Comparison of ENCODE assay signal across 8 cellular contexts in genomic region chrX:115562492-115562872, GRCh38. TPM values are rescaled to one million over a fixed set of nuclear protein-coding genes. Genes with fewer than 3 reads are reported as not detected.
DNase-seq lines count a peak whose midpoint lies in the region; ATAC-seq, FAIRE-seq and TF ChIP-seq lines count a peak whose summit lies in the region.

No MANE protein-coding gene starts in this region.

- no peak for FAIRE-seq in frontal cortex (lab: Jason Lieb, UNC)
- no peak for FAIRE-seq in GM12891 (lab: Jason Lieb, UNC)

- H3K36me3 Mint-ChIP-seq in MCF 10A (ENCODE audit: insufficient read depth, unreplicated experiment): peaks cover 15% of the 10 kb centered on the region
- H3K36me3 Mint-ChIP-seq in naive thymus-derived CD8-positive, alpha-beta T cell: no peaks in the 10 kb centered on the region
- H3K36me3 Mint-ChIP-seq in T-helper 2 cell treated with Interferon-gamma antibody and Interleukin-4, amounts not matched to agents 5 μg/mL and 100 μg/mL, for 36 hours (ENCODE audit: low read depth): no peaks in the 10 kb centered on the region

- TF ChIP-seq POLR2A in suprapubic skin (IDR thresholded peaks at IDR 0.05): no peak
- TF ChIP-seq POLR2A in GM12891 (IDR thresholded peaks at IDR 0.05; ENCODE audit: low read depth, low read length): no peak

- CTCF ChIA-PET in MCF 10A (lab: Yijun Ruan, JAX): interaction anchor here (0.7 to 1.4 kb wide), 6 partner anchors 12 to 218 kb away, joined by 3 to 7 read pairs (median 3); no protein-coding TSS in a partner anchor

- H3K27ac ChIP-seq in HUES6 (ENCODE audit: low read depth, low read length) (peak overlapping the region; percentile 94; the same call in 1 of the 2 replicates), suprapubic skin (peak overlapping the region; percentile 92)

- H3K4me3 ChIP-seq in HUES6 (ENCODE audit: low read depth, low read length) (peak overlapping the region; percentile 94), suprapubic skin (peak overlapping the region; percentile 62)

- WGBS in suprapubic skin: 11% methylated on average over 8 of the region's 8 CpGs

- peaks cover 21% of the 10 kb centered on the region for H3K4me1 ChIP-seq in HUES6 (ENCODE audit: control insufficient read depth, insufficient read depth, low read length)
- H3K4me1 ChIP-seq in suprapubic skin: peaks cover 12% of the 10 kb centered on the region

- H3K27ac Mint-ChIP-seq in MCF 10A (ENCODE audit: low read depth, unreplicated experiment): peak overlapping the region; percentile 93
- H3K27ac Mint-ChIP-seq in naive thymus-derived CD8-positive, alpha-beta T cell: no peak overlapping the region
- H3K27ac Mint-ChIP-seq in T-helper 2 cell treated with Interferon-gamma antibody and Interleukin-4, amounts not matched to agents 5 μg/mL and 100 μg/mL, for 36 hours: no peak overlapping the region

- peaks cover 2% of the 10 kb centered on the region; the same call in 1 of the 2 replicates for H3K27me3 ChIP-seq in HUES6 (ENCODE audit: control insufficient read depth, insufficient read depth, low read length)
- H3K27me3 ChIP-seq in suprapubic skin: no peaks in the 10 kb centered on the region

- H3K4me1 Mint-ChIP-seq in MCF 10A (ENCODE audit: insufficient read depth, unreplicated experiment): no peaks in the 10 kb centered on the region
- H3K4me1 Mint-ChIP-seq in naive thymus-derived CD8-positive, alpha-beta T cell: peaks cover 0 to 6% (median 2%) of the 10 kb centered on the region in 4 donors
- no peaks in the 10 kb centered on the region for H3K4me1 Mint-ChIP-seq in T-helper 2 cell treated with Interferon-gamma antibody and Interleukin-4, amounts not matched to agents 5 μg/mL and 100 μg/mL, for 36 hours (ENCODE audit: low read depth)

- no peaks in the 10 kb centered on the region for H3K9me3 ChIP-seq in HUES6 (ENCODE audit: control insufficient read depth, insufficient read depth, low read depth, low read length)
- no peaks in the 10 kb centered on the region for H3K9me3 ChIP-seq in suprapubic skin

- ATAC-seq in naive thymus-derived CD8-positive, alpha-beta T cell: no peak

- peak overlapping the region; percentile 84 for H3K4me3 Mint-ChIP-seq in MCF 10A (ENCODE audit: unreplicated experiment)
- peak overlapping the region in 2 of 10 donors; percentile 22 to 59 for H3K4me3 Mint-ChIP-seq in naive thymus-derived CD8-positive, alpha-beta T cell
- H3K4me3 Mint-ChIP-seq in T-helper 2 cell treated with Interferon-gamma antibody and Interleukin-4, amounts not matched to agents 5 μg/mL and 100 μg/mL, for 36 hours: no peak overlapping the region

- POLR2A ChIA-PET in MCF 10A (lab: Yijun Ruan, JAX): interaction anchor here (0.9 to 7.5 kb wide), 8 partner anchors 19 to 232 kb away, joined by 3 to 160 read pairs (median 8); no protein-coding TSS in a partner anchor
- POLR2A ChIA-PET in naive thymus-derived CD8-positive, alpha-beta T cell (lab: Charles Lee): no interaction called here

- no TSS peak for BruUV-seq in MCF 10A (replicated peaks; lab: Mats Ljungman, UMichigan)

- H3K9ac ChIP-seq in HUES6 (ENCODE audit: low read length): peak overlapping the region; percentile 97

- H3K9me3 Mint-ChIP-seq in MCF 10A (ENCODE audit: unreplicated experiment): no peaks in the 10 kb centered on the region
- peaks cover 0 to 3% (median 0%) of the 10 kb centered on the region in 9 donors for H3K9me3 Mint-ChIP-seq in naive thymus-derived CD8-positive, alpha-beta T cell
- no peaks in the 10 kb centered on the region for H3K9me3 Mint-ChIP-seq in T-helper 2 cell treated with Interferon-gamma antibody and Interleukin-4, amounts not matched to agents 5 μg/mL and 100 μg/mL, for 36 hours

- TF ChIP-seq CTCF in MCF 10A (IDR thresholded peaks at IDR 0.05; ENCODE audit: unreplicated experiment): no peak
- TF ChIP-seq CTCF in suprapubic skin (IDR thresholded peaks at IDR 0.05): no peak

- H3K36me3 ChIP-seq in HUES6 (ENCODE audit: control insufficient read depth, insufficient read depth, low read length) (peaks cover 16% of the 10 kb centered on the region; the same call in 1 of the 2 replicates), suprapubic skin (no peaks in the 10 kb centered on the region)

- peaks cover 37% of the 10 kb centered on the region for H3K27me3 Mint-ChIP-seq in MCF 10A (ENCODE audit: insufficient read depth, unreplicated experiment)
- peaks cover 0 to 12% (median 8%) of the 10 kb centered on the region in 5 donors for H3K27me3 Mint-ChIP-seq in naive thymus-derived CD8-positive, alpha-beta T cell
- peaks cover 27% of the 10 kb centered on the region for H3K27me3 Mint-ChIP-seq in T-helper 2 cell treated with Interferon-gamma antibody and Interleukin-4, amounts not matched to agents 5 μg/mL and 100 μg/mL, for 36 hours (ENCODE audit: low read depth)

- TF ChIP-seq EP300 in suprapubic skin (IDR thresholded peaks at IDR 0.05): no peak

- DNase-seq in MCF 10A (ENCODE audit: unreplicated experiment): peak; percentile 32
- peak; percentile 72 for DNase-seq in islet precursor cell
- DNase-seq in suprapubic skin (ENCODE audit: low spot score in 2 of 2): no peak
- no peak for DNase-seq in naive thymus-derived CD8-positive, alpha-beta T cell
- no peak for DNase-seq in frontal cortex (ENCODE audit: low spot score in 2 of 2)
- no peak for DNase-seq in GM12891 (ENCODE audit: insufficient read length, low spot score)
- DNase-seq in T-helper 2 cell treated with Interferon-gamma antibody and Interleukin-4, amounts not matched to agents 5 μg/mL and 100 μg/mL, for 36 hours (ENCODE audit: low spot score): no peak

- intact Hi-C loops in MCF 10A (cut with micrococcal nuclease): loop anchor here (5.0 kb wide), 2 partner anchors 80 to 230 kb away; no protein-coding TSS in a partner anchor

TF ChIP-seq in GM12891, 5 proteins besides CTCF, POLR2A, EP300 and RAD21:
- TF ChIP-seq PAX5 (IDR thresholded peaks at IDR 0.05; ENCODE audit: insufficient read depth, low read length, severe bottlenecking) (no peak), SPI1 (IDR thresholded peaks at IDR 0.05; ENCODE audit: low read depth, low read length) (no peak), TAF1 (IDR thresholded peaks at IDR 0.05; ENCODE audit: low read depth, low read length) (no peak), POLR2AphosphoS5 (IDR thresholded peaks at IDR 0.05; ENCODE audit: low read depth, low read length) (no peak), POU2F2 (IDR thresholded peaks at IDR 0.05; ENCODE audit: low read depth, low read length) (no peak)

RNA-seq across cellular contexts. Expression of gene PLS3, which starts 1.5 kb away (rescaled TPM):
- total RNA-seq in MCF 10A (2022) (127 and 147 TPM in 2 replicates), suprapubic skin (100 to 1,000 TPM in 3 of 4 donors, 10 to 100 TPM in 1; 74.7 to 145 (median 136) TPM), frontal cortex (76.2 TPM)
- total RNA-seq in naive thymus-derived CD8-positive, alpha-beta T cell: not detected
- not detected for polyA plus RNA-seq in naive thymus-derived CD8-positive, alpha-beta T cell
- polyA plus RNA-seq in GM12891 (2012; ENCODE audit: low read depth, missing spikeins): 1.1 TPM

Comparison
In these comparisons a context has a peak if more than half of its experiments do, and no peak if none do; other contexts are left out.
1. DNase-seq: peak in MCF 10A (single experiment) and islet precursor cell (single experiment); none in suprapubic skin (0 of 2), naive thymus-derived CD8-positive, alpha-beta T cell (0 of 10), frontal cortex (0 of 2), GM12891 (single experiment) and T-helper 2 cell treated with Interferon-gamma antibody and Interleukin-4, amounts not matched to agents 5 μg/mL and 100 μg/mL, for 36 hours (single experiment).
2. RNA of gene PLS3, which starts 1.5 kb away (total RNA-seq): 127 to 147 TPM in MCF 10A, 74.7 to 145 TPM in suprapubic skin and 76.2 TPM in frontal cortex (single experiment); not detected in naive thymus-derived CD8-positive, alpha-beta T cell; every median in the first group is over 10 times any median in the second.